In genomic region chr13:97648881-97649224, GRCh38 we compare ENCODE assay signal across 1 cellular context.
TF ChIP-seq lines count a peak whose summit lies in the region.

No MANE protein-coding gene starts in this region.

TF ChIP-seq in H1, 55 proteins besides CTCF, POLR2A, EP300 and RAD21 (continued from another document):
- TF ChIP-seq USF2 (IDR thresholded peaks at IDR 0.05; ENCODE audit: low read length) (no peak), POU5F1 (IDR thresholded peaks at IDR 0.05; ENCODE audit: low read depth, low read length) (no peak), GABPA (IDR thresholded peaks at IDR 0.05; ENCODE audit: borderline replicate concordance, insufficient read depth, low read length) (no peak), KDM5A (IDR thresholded peaks at IDR 0.05; ENCODE audit: low read length) (no peak), KDM4A (IDR thresholded peaks at IDR 0.05; ENCODE audit: low read depth, low read length, severe bottlenecking) (no peak), CHD7 (IDR thresholded peaks at IDR 0.05; ENCODE audit: insufficient replicate concordance, low read length) (no peak), PHF8 (conservative IDR thresholded peaks at IDR 0.05; ENCODE audit: low read depth, low read length) (no peak), CHD1 (IDR thresholded peaks at IDR 0.05; ENCODE audit: low read depth, low read length) (no peak), SAP30 (IDR thresholded peaks at IDR 0.05; ENCODE audit: insufficient read depth, insufficient replicate concordance, low read length) (no peak), JUN (IDR thresholded peaks at IDR 0.05; ENCODE audit: low read depth, low read length) (no peak), SP4 (IDR thresholded peaks at IDR 0.05; ENCODE audit: low read length) (no peak), BCL11A (IDR thresholded peaks at IDR 0.05; ENCODE audit: low read depth in 2 of 2, low read length in 2 of 2) (no peak)
